Comparison of ENCODE assay signal across 22 cellular contexts in genomic region chr21:38012700-38013099, GRCh38.
DNase-seq lines count a peak whose midpoint lies in the region; TF ChIP-seq lines count a peak whose summit lies in the region.
"Had no signal": no experiment of that assay in that cellular context is flagged by ENCODE, and none has a peak within 500 bp of the region (broad histone marks: within the 10 kb centered on the region; RNA-seq: fewer than 3 reads in every experiment).

No MANE protein-coding gene starts in this region.

- TF ChIP-seq CTCF in MM.1S (IDR thresholded peaks at IDR 0.05; ENCODE audit: low read length), result no peak
- TF ChIP-seq CTCF in smooth muscle cell (IDR thresholded peaks at IDR 0.05; ENCODE audit: borderline replicate concordance, insufficient read depth, poor library complexity, severe bottlenecking), result no peak

- H2AFZ ChIP-seq in MM.1S (ENCODE audit: low read length) (no peak overlapping the region), smooth muscle cell (ENCODE audit: low read depth) (peak overlapping the region; percentile 41)
- H2AFZ ChIP-seq: GM23248 had no signal

- no peaks in the 10 kb centered on the region for H3K27me3 ChIP-seq in MM.1S (replicated peaks; ENCODE audit: insufficient read depth, low read length)
- no peaks in the 10 kb centered on the region for H3K27me3 ChIP-seq in smooth muscle cell (ENCODE audit: low read depth)
- H3K27me3 ChIP-seq: MG63 had no signal

- WGBS in smooth muscle cell (ENCODE audit: low lambda C conversion rate), result 65% methylated on average over 4 of the region's 4 CpGs

- H3K4me3 ChIP-seq in MM.1S (ENCODE audit: low read length) (no peak overlapping the region), smooth muscle cell (no peak overlapping the region)
- H3K4me3 ChIP-seq: GM23248, HAP-1, MG63 had no signal

- H3K79me2 ChIP-seq in MM.1S (ENCODE audit: low read length) (no peaks in the 10 kb centered on the region), smooth muscle cell (ENCODE audit: low read depth) (no peaks in the 10 kb centered on the region)

- H3K36me3 ChIP-seq in MM.1S (replicated peaks; ENCODE audit: insufficient read depth, low read length), result no peaks in the 10 kb centered on the region
- no peaks in the 10 kb centered on the region for H3K36me3 ChIP-seq in smooth muscle cell (ENCODE audit: low read depth)
- H3K36me3 ChIP-seq: HAP-1, MG63 had no signal

- no peaks in the 10 kb centered on the region for H3K9me2 ChIP-seq in MM.1S (replicated peaks; ENCODE audit: insufficient read depth, low read length)

- no peak overlapping the region for H3K4me3 Mint-ChIP-seq in activated naive CD8-positive, alpha-beta T cell treated with anti-CD3 and anti-CD28 coated beads for 36 hours
- H3K4me3 Mint-ChIP-seq: CD4-positive, CD25-positive, alpha-beta regulatory T cell; HFFc6 had no signal

- no peak overlapping the region for H3K27ac Mint-ChIP-seq in activated naive CD8-positive, alpha-beta T cell treated with anti-CD3 and anti-CD28 coated beads for 36 hours
- H3K27ac Mint-ChIP-seq: CD4-positive, CD25-positive, alpha-beta regulatory T cell; HFFc6 had no signal

- H3K4me2 ChIP-seq in MM.1S (ENCODE audit: low read depth, low read length) (no peak overlapping the region), smooth muscle cell (no peak overlapping the region)

- DNase-seq in MM.1S, result peak; percentile 58
- DNase-seq in astrocyte of the hippocampus (ENCODE audit: low read depth, low spot score), result peak; percentile 6
- peak; percentile 2 for DNase-seq in globus pallidus (ENCODE audit: low spot score)
- DNase-seq in smooth muscle cell (lab: John Stamatoyannopoulos, UW; ENCODE audit: unreplicated experiment), result no peak
- no peak for DNase-seq in amniotic stem cell (lab: John Stamatoyannopoulos, UW)
- DNase-seq in activated naive CD8-positive, alpha-beta T cell treated with anti-CD3 and anti-CD28 coated beads for 36 hours, result no peak
- DNase-seq in activated effector memory CD4-positive, alpha-beta T cell treated with anti-CD3 and anti-CD28 coated beads, Interleukin-2, amount 50 U/mL, for 16 hours, result no peak
- DNase-seq: CD4-positive, CD25-positive, alpha-beta regulatory T cell; DMS153; DND-41; GM23248; HFFc6; KG1; MG63; NCI-H1694 treated with DMSO at 0.1 percent for 48 hours; NCI-H2081; NCI-H2171; NCI-H226; NCI-H510A; SHP77 had no signal

- H3K9me3 ChIP-seq in MM.1S (replicated peaks; ENCODE audit: insufficient read depth, low read length) (no peaks in the 10 kb centered on the region), smooth muscle cell (replicated peaks; ENCODE audit: low read depth) (no peaks in the 10 kb centered on the region)
- H3K9me3 ChIP-seq: HAP-1, MG63 had no signal

- no peaks in the 10 kb centered on the region for H3K4me1 Mint-ChIP-seq in activated naive CD8-positive, alpha-beta T cell treated with anti-CD3 and anti-CD28 coated beads for 36 hours
- H3K4me1 Mint-ChIP-seq: CD4-positive, CD25-positive, alpha-beta regulatory T cell had no signal

- H3K4me1 ChIP-seq in MM.1S (ENCODE audit: low read length), result no peaks in the 10 kb centered on the region
- H3K4me1 ChIP-seq in smooth muscle cell (ENCODE audit: low read depth), result no peaks in the 10 kb centered on the region
- H3K4me1 ChIP-seq: HAP-1 had no signal

- H3K27ac ChIP-seq in MM.1S (ENCODE audit: low read length), result no peak overlapping the region
- no peak overlapping the region for H3K27ac ChIP-seq in smooth muscle cell (ENCODE audit: low read depth)
- H3K27ac ChIP-seq: GM23248, RWPE1 had no signal

- no peaks in the 10 kb centered on the region for H3K36me3 Mint-ChIP-seq in activated naive CD8-positive, alpha-beta T cell treated with anti-CD3 and anti-CD28 coated beads for 36 hours
- H3K36me3 Mint-ChIP-seq: CD4-positive, CD25-positive, alpha-beta regulatory T cell had no signal

- peaks cover 2% of the 10 kb centered on the region for H3K9me3 Mint-ChIP-seq in activated naive CD8-positive, alpha-beta T cell treated with anti-CD3 and anti-CD28 coated beads for 36 hours
- H3K9me3 Mint-ChIP-seq: HFFc6 had no signal

- no peak overlapping the region for H3K9ac ChIP-seq in MM.1S (ENCODE audit: low read length)
- H3K9ac ChIP-seq in smooth muscle cell (ENCODE audit: low read depth), result no peak overlapping the region
- H3K9ac ChIP-seq: GM23248 had no signal

- no peaks in the 10 kb centered on the region for H4K20me1 ChIP-seq in MM.1S (ENCODE audit: insufficient read depth, low read length)
- no peaks in the 10 kb centered on the region for H4K20me1 ChIP-seq in smooth muscle cell (ENCODE audit: low read depth)

- H3F3A ChIP-seq in MM.1S (ENCODE audit: insufficient read depth, low read length) (no peaks in the 10 kb centered on the region), smooth muscle cell (ENCODE audit: low read depth) (no peaks in the 10 kb centered on the region)

- peaks cover 8% of the 10 kb centered on the region for H3K27me3 Mint-ChIP-seq in activated naive CD8-positive, alpha-beta T cell treated with anti-CD3 and anti-CD28 coated beads for 36 hours

Comparison
In these comparisons a context has a peak if more than half of its experiments do, and no peak if none do; other contexts are left out.
1. DNase-seq: peak in MM.1S (single experiment), astrocyte of the hippocampus (single experiment) and globus pallidus (single experiment); none in smooth muscle cell (single experiment), amniotic stem cell (single experiment), activated naive CD8-positive, alpha-beta T cell treated with anti-CD3 and anti-CD28 coated beads for 36 hours (single experiment) and activated effector memory CD4-positive, alpha-beta T cell treated with anti-CD3 and anti-CD28 coated beads, Interleukin-2, amount 50 U/mL, for 16 hours (single experiment).